Comparison of ENCODE assay signal across 1 cellular context in the genomic region with DNA sequence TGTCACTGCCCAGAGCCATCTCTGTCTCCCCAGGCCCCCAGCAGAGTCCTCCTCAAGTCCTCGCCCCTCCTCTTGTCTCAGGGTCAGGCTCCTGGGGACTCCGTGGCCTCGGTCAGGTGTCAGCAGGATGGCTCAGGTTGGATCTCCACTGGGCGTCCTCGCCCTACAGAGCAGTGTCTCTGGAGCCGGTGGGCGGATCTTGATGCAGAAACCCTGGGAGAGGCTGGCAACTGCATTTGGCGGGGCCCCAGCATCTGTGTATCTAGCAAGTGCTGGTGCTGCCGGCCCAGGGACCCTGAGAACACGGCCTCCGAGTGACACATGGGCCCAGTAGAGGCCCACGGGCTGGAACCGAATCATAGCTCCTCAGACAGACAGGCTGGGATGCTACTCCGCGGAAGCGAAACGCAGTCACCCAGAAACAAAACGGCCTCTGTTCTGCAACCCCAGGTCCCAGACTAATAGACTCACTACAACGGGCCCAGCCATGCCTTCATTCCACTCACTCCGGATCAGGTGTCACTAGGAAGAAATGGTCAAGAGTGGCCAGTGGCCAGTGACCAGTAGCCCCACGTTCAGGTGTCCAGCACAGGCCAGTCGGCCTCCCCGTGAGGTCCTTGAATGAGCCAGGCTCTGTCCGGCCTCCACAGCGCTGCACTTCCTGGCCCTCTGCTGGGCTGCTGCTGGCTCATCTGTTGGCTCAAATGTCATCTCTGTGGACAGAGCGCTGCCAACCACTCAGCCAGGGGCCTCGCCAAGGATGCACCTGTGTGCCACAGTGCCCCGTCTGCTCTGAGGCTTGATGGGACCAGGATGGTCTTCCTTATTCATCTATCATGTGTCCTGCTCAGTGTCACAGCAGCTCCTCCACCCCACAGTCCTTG.
TF ChIP-seq lines count a peak whose summit lies in the region.

No MANE protein-coding gene starts in this region.

TF ChIP-seq in HepG2, 621 proteins besides CTCF, POLR2A, EP300 and RAD21 (continued from another document):
- TF ChIP-seq SATB2 (CRISPR knock-in tag; IDR thresholded peaks at IDR 0.05) (no peak), ZNF605 (CRISPR knock-in tag; IDR thresholded peaks at IDR 0.05) (no peak), NONO (IDR thresholded peaks at IDR 0.05) (no peak), NONO (CRISPR knock-in tag; conservative IDR thresholded peaks at IDR 0.05) (no peak), ZC3H13 (CRISPR knock-in tag; IDR thresholded peaks at IDR 0.05) (no peak), MTA1 (CRISPR knock-in tag; IDR thresholded peaks at IDR 0.05; ENCODE audit: borderline replicate concordance) (no peak), GZF1 (CRISPR knock-in tag; IDR thresholded peaks at IDR 0.05) (no peak), JARID2 (CRISPR knock-in tag; IDR thresholded peaks at IDR 0.05; ENCODE audit: insufficient replicate concordance) (no peak), KMT2B (CRISPR knock-in tag; IDR thresholded peaks at IDR 0.05) (no peak), JUN (CRISPR knock-in tag; IDR thresholded peaks at IDR 0.05) (no peak)
- TF ChIP-seq, protein P1, sequence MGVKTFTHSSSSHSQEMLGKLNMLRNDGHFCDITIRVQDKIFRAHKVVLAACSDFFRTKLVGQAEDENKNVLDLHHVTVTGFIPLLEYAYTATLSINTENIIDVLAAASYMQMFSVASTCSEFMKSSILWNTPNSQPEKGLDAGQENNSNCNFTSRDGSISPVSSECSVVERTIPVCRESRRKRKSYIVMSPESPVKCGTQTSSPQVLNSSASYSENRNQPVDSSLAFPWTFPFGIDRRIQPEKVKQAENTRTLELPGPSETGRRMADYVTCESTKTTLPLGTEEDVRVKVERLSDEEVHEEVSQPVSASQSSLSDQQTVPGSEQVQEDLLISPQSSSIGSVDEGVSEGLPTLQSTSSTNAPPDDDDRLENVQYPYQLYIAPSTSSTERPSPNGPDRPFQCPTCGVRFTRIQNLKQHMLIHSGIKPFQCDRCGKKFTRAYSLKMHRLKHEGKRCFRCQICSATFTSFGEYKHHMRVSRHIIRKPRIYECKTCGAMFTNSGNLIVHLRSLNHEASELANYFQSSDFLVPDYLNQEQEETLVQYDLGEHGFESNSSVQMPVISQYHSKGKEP (CRISPR knock-in tag; IDR thresholded peaks at IDR 0.05): no peak
- TF ChIP-seq, protein P2, sequence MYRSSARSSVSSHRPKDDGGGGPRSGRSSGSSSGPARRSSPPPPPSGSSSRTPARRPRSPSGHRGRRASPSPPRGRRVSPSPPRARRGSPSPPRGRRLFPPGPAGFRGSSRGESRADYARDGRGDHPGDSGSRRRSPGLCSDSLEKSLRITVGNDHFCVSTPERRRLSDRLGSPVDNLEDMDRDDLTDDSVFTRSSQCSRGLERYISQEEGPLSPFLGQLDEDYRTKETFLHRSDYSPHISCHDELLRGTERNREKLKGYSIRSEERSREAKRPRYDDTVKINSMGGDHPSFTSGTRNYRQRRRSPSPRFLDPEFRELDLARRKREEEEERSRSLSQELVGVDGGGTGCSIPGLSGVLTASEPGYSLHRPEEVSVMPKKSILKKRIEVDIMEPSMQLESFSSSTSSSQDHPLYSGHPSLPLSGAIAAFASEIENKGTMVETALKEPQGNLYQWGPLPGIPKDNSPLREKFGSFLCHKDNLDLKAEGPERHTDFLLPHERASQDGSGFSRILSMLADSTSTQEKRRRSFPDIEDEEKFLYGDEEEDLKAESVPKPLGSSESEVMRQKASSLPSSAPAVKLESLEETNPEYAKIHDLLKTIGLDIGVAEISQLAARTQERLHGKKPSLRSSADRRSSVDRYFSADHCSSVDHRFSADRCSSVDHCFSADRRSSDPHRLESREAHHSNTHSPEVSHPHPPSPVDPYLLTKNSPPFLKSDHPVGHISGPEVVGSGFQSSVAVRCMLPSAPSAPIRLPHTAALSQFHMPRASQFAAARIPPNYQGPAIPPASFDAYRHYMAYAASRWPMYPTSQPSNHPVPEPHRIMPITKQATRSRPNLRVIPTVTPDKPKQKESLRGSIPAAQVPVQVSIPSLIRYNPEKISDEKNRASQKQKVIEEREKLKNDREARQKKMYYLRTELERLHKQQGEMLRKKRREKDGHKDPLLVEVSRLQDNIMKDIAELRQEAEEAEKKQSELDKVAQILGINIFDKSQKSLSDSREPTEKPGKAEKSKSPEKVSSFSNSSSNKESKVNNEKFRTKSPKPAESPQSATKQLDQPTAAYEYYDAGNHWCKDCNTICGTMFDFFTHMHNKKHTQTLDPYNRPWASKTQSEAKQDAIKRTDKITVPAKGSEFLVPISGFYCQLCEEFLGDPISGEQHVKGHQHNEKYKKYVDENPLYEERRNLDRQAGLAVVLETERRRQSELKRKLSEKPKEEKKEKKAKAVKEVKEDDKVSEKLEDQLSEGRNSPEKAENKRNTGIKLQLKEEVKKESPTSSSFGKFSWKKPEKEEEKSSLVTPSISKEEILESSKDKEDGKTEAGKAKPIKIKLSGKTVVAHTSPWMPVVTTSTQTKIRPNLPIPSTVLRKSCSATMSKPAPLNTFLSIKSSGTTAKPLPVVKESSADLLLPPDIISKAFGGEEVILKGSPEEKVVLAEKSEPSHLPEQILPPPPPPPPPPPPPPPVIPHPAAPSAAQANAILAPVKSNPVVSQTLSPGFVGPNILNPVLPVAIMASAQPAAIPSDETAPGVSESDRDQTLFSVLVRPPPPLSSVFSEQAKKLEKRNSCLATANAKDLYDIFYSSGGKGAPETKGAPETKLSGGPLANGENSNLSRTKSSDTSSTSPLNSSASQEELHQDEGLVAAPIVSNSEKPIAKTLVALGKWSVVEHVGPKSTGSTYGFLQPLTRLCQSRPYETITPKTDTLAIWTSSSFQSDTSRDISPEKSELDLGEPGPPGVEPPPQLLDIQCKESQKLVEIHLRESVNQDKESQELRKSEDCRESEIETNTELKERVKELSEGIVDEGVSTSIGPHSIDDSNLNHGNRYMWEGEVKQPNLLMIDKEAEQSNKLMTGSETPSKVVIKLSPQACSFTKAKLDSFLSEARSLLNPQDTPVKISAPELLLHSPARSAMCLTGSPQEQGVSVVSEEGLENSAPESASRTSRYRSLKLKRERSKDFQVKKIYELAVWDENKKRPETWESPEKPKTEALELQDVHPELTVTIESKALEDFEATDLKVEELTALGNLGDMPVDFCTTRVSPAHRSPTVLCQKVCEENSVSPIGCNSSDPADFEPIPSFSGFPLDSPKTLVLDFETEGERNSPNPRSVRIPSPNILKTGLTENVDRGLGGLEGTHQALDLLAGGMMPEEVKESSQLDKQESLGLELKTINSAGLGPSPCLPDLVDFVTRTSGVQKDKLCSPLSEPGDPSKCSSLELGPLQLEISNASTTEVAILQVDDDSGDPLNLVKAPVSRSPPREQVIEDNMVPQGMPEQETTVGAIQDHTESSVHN (CRISPR knock-in tag; IDR thresholded peaks at IDR 0.05): no peak
- TF ChIP-seq, protein P3, sequence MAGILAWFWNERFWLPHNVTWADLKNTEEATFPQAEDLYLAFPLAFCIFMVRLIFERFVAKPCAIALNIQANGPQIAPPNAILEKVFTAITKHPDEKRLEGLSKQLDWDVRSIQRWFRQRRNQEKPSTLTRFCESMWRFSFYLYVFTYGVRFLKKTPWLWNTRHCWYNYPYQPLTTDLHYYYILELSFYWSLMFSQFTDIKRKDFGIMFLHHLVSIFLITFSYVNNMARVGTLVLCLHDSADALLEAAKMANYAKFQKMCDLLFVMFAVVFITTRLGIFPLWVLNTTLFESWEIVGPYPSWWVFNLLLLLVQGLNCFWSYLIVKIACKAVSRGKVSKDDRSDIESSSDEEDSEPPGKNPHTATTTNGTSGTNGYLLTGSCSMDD (CRISPR knock-in tag; IDR thresholded peaks at IDR 0.05): no peak
